In the genomic region with DNA sequence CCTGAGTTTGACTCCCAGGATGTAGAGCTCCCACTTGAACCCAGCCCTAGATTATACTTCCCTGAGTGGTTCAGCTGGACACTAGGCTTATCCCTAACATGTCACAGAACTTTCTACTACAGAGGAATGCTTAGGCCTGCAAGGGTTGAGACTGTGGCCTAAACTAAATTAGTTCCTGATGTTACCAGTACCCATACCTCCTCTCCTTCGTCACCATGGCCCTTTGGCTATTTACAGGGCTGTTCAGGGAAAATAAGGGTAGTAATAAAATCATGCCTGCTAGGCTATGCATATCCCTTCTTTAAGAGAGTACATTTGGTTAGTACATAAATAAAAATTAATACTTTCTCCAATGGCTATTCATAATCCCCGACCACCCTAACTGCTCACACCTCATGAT, we compare ENCODE assay signal across 20 cellular contexts.
DNase-seq lines count a peak whose midpoint lies in the region; ATAC-seq lines count a peak whose summit lies in the region.
"Had no signal": no experiment of that assay in that cellular context is flagged by ENCODE, and none has a peak within 500 bp of the region (broad histone marks: within the 10 kb centered on the region; RNA-seq: fewer than 3 reads in every experiment).

No MANE protein-coding gene starts in this region.

- H2BK5ac ChIP-seq in trophoblast cell (ENCODE audit: low read depth, low read length, poor library complexity): peak overlapping the region; percentile 64

- H3K36me3 ChIP-seq in trophoblast cell (ENCODE audit: control insufficient read depth in 1 of 2, insufficient read depth in 2 of 2, low read length in 2 of 2): no peaks in the 10 kb centered on the region
- H3K36me3 ChIP-seq: BLaER1 treated with 17β-estradiol and CSF1 and Interleukin-3, amounts not matched to agents 10 nM and 100 nM had no signal

- H4K8ac ChIP-seq in trophoblast cell (ENCODE audit: low read depth, low read length): no peak overlapping the region

- H3K27me3 ChIP-seq in trophoblast cell (ENCODE audit: insufficient read depth, low read length): no peaks in the 10 kb centered on the region
- H3K27me3 ChIP-seq: BLaER1 treated with 17β-estradiol and CSF1 and Interleukin-3, amounts not matched to agents 10 nM and 100 nM had no signal

- H3K79me2 ChIP-seq in trophoblast cell (ENCODE audit: control insufficient read depth, insufficient read depth, low read length, poor library complexity): no peaks in the 10 kb centered on the region

- no peak overlapping the region for H3K9ac ChIP-seq in trophoblast cell (ENCODE audit: low read length)
- H3K9ac ChIP-seq: BLaER1 treated with 17β-estradiol and CSF1 and Interleukin-3, amounts not matched to agents 10 nM and 100 nM had no signal

- peak; percentile 35 for DNase-seq in EH (ENCODE audit: low read depth)
- peak; percentile 62 for DNase-seq in RPMI7951 (ENCODE audit: low read depth)
- peak; percentile 14 for DNase-seq in fibroblast of gingiva (ENCODE audit: low read depth)
- DNase-seq in trophoblast cell: peak; percentile 81 to 90
- no peak for DNase-seq in NCI-H82 (lab: John Stamatoyannopoulos, UW)
- no peak for DNase-seq in AG08395 (ENCODE audit: low spot score)
- DNase-seq: 8988T; ACHN; AML-193; Caco-2; Calu3; CD4-positive, alpha-beta T cell; CD8-positive, alpha-beta T cell; DMS79 treated with DMSO at 0.1 percent for 48 hours; EL; GDM1 had no signal

- no peak overlapping the region for H3K18ac ChIP-seq in trophoblast cell (ENCODE audit: low read length)

- no peak for ATAC-seq in GM19397 (IDR thresholded peaks at IDR 0.05; ENCODE audit: unreplicated experiment)
- ATAC-seq: CD8-positive, alpha-beta T cell; GM12878 had no signal

- H3K4ac ChIP-seq in trophoblast cell (ENCODE audit: low read depth, low read length): no peak overlapping the region

- H2AK5ac ChIP-seq in trophoblast cell (ENCODE audit: low read length): no peak overlapping the region

- peak overlapping the region; percentile 87 for H2BK12ac ChIP-seq in trophoblast cell (ENCODE audit: low read length)

- H4K91ac ChIP-seq in trophoblast cell (ENCODE audit: low read depth, low read length): no peak overlapping the region

- no peak overlapping the region for H3K4me3 ChIP-seq in trophoblast cell (ENCODE audit: low read depth, low read length)
- H3K4me3 ChIP-seq: BLaER1 treated with 17β-estradiol and CSF1 and Interleukin-3, amounts not matched to agents 10 nM and 100 nM; GM12878 had no signal

- H4K12ac ChIP-seq in trophoblast cell (ENCODE audit: low read depth, low read length): no peak overlapping the region

- no peak overlapping the region for H3K23ac ChIP-seq in trophoblast cell (ENCODE audit: low read length)

- no peak overlapping the region for H2AFZ ChIP-seq in trophoblast cell (ENCODE audit: insufficient read depth, low read length, poor library complexity)

- H2BK120ac ChIP-seq in trophoblast cell (ENCODE audit: insufficient read depth, low read length, poor library complexity): peak overlapping the region; percentile 72

- peaks cover 5% of the 10 kb centered on the region for H3K79me1 ChIP-seq in trophoblast cell (ENCODE audit: low read length)

- no peak overlapping the region for H3K27ac ChIP-seq in trophoblast cell (ENCODE audit: low read depth, low read length)
- H3K27ac ChIP-seq: BLaER1 treated with 17β-estradiol and CSF1 and Interleukin-3, amounts not matched to agents 10 nM and 100 nM; C4-2B had no signal

- WGBS in trophoblast cell (ENCODE audit: extremely low coverage, insufficient coverage, insufficient read length): no CpG with 5 or more reads among the region's 2 CpGs

- no peaks in the 10 kb centered on the region for H3K4me1 ChIP-seq in trophoblast cell (ENCODE audit: control insufficient read depth in 1 of 2, insufficient read depth in 2 of 2, low read length in 2 of 2)
- H3K4me1 ChIP-seq: BLaER1 treated with 17β-estradiol and CSF1 and Interleukin-3, amounts not matched to agents 10 nM and 100 nM; Caco-2 had no signal

- H3K4me2 ChIP-seq in trophoblast cell (ENCODE audit: low read length): no peak overlapping the region
- H3K4me2 ChIP-seq: BLaER1 treated with 17β-estradiol and CSF1 and Interleukin-3, amounts not matched to agents 10 nM and 100 nM had no signal

- no peak overlapping the region for H3K14ac ChIP-seq in trophoblast cell (ENCODE audit: low read length)

- H3K9me3 ChIP-seq in trophoblast cell (ENCODE audit: insufficient read depth, low read depth, low read length): peaks cover 2% of the 10 kb centered on the region
- H3K9me3 ChIP-seq: Caco-2 had no signal

Comparison
In these comparisons a context has a peak if more than half of its experiments do, and no peak if none do; other contexts are left out.
1. DNase-seq: peak in EH (single experiment), RPMI7951 (single experiment), fibroblast of gingiva (single experiment) and trophoblast cell (2 of 2); none in NCI-H82 (single experiment) and AG08395 (single experiment).